Comparison of ENCODE assay signal across 8 cellular contexts in the genomic region with DNA sequence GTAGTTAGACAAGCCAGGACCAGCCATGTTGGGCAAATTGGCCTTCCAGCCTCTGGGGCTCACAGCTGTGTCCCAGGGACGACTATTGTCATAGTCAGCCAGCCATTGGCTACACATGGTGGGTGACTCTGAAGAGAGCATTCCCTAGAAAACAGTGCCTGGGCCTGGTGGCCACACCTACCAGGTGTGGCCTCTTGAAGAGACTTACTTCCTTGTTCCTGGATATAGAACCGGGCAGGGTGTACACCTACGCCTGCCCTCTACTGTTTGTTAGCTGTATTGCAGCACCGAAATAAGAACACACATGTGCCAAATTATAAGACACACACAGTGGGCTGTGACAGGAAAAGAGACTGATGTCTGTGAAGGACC.
DNase-seq lines count a peak whose midpoint lies in the region; ATAC-seq, FAIRE-seq and TF ChIP-seq lines count a peak whose summit lies in the region.

No MANE protein-coding gene starts in this region.

- TF ChIP-seq POLR2A in HCT116 (IDR thresholded peaks at IDR 0.05; ENCODE audit: borderline replicate concordance, extremely low read depth, insufficient read depth, insufficient read length) (no peak), K562 (conservative IDR thresholded peaks at IDR 0.05) (no peak)

- intact Hi-C loops in HCT116 (cut with micrococcal nuclease) = loop anchor here (1.0 to 10.0 kb wide), 2 partner anchors 245 to 308 kb away; no protein-coding TSS in a partner anchor
- intact Hi-C loops in K562 (cut with micrococcal nuclease) = no loop called here
- intact Hi-C loops in tibial artery (cut with DNase I; ENCODE audit: low total_unique reads) = no loop called here

- RAD21 ChIA-PET in HCT116 (lab: Charles Lee; ENCODE audit: low non-redundant PET in 1 of 2, low total read pairs in 2 of 2, uncharacterized antibody in 2 of 2, unreplicated experiment in 2 of 2) = interaction anchor here in 1 of 2 experiments (0.8 kb wide), 1 partner anchor 307 kb away, joined by 3 read pairs; no protein-coding TSS in a partner anchor

- H2AFZ ChIP-seq in HCT116 (ENCODE audit: low read depth, low read length, poor library complexity, severe bottlenecking) = no peak overlapping the region
- H2AFZ ChIP-seq in K562 (ENCODE audit: low read depth, low read length) = peak overlapping the region; percentile 73

- H3K4me3 ChIP-seq in HCT116 (replicated peaks in 1 of 2; ENCODE audit: low read depth in 1 of 2, low read length in 2 of 2) (no peak overlapping the region), K562 (no peak overlapping the region), tibial artery (no peak overlapping the region)

- in situ Hi-C loops in K562 (cut with MboI) = no loop called here

- POLR2A ChIA-PET in HCT116 (lab: Charles Lee) = no interaction called here
- POLR2A ChIA-PET in K562 (lab: Yijun Ruan, JAX) = interaction anchor here (1.3 kb wide), 1 partner anchor 14 kb away, joined by 3 read pairs; no protein-coding TSS in a partner anchor

- CTCF ChIA-PET in HCT116 (lab: Charles Lee) = interaction anchor here (0.9 to 2.2 kb wide), 2 partner anchors 90 to 307 kb away, joined by 3 to 8 read pairs; no protein-coding TSS in a partner anchor
- CTCF ChIA-PET in K562 (lab: Yijun Ruan, JAX; ENCODE audit: low intra/inter-chr PET ratio) = interaction anchor here (0.9 to 1.1 kb wide), 2 partner anchors 254 to 307 kb away, joined by 3 read pairs; no protein-coding TSS in a partner anchor

- ATAC-seq in HCT116 = peak; percentile 96
- peak; percentile 89 for ATAC-seq in K562
- ATAC-seq in GM19467 (IDR thresholded peaks at IDR 0.05; ENCODE audit: unreplicated experiment) = no peak
- no peak for ATAC-seq in HG03460 (IDR thresholded peaks at IDR 0.05; ENCODE audit: unreplicated experiment)

- peak; percentile 70 to 91 (median 87); a peak in 5 of 6 replicates for TF ChIP-seq CTCF in HCT116 (IDR thresholded peaks at IDR 0.05 in 2 of 3, conservative IDR thresholded peaks at IDR 0.05 in 1 of 3; ENCODE audit: borderline replicate concordance in 1 of 3, insufficient read depth in 1 of 3, low read depth in 2 of 3, low read length in 2 of 3)
- TF ChIP-seq CTCF in K562 (IDR thresholded peaks at IDR 0.05 in 2 of 3, conservative IDR thresholded peaks at IDR 0.05 in 1 of 3; ENCODE audit: insufficient read depth in 2 of 3, low read depth in 1 of 3, low read length in 3 of 3) = peak; percentile 68 to 87 (median 87)
- peak; percentile 70 to 82 for TF ChIP-seq CTCF in tibial artery (IDR thresholded peaks at IDR 0.05)

- H3K79me2 ChIP-seq in HCT116 (ENCODE audit: insufficient read depth, low read length) (no peaks in the 10 kb centered on the region), K562 (ENCODE audit: control insufficient read depth, insufficient read depth, low read length) (no peaks in the 10 kb centered on the region)

- no peak for TF ChIP-seq EP300 in K562 (IDR thresholded peaks at IDR 0.05; ENCODE audit: low read length)

- H3K9me1 ChIP-seq in K562 (ENCODE audit: control insufficient read depth, insufficient read depth, low read length) = no peaks in the 10 kb centered on the region

- no peaks in the 10 kb centered on the region for H3K36me3 ChIP-seq in HCT116 (ENCODE audit: control insufficient read depth in 1 of 2, insufficient read depth in 2 of 2, low read length in 2 of 2)
- no peaks in the 10 kb centered on the region for H3K36me3 ChIP-seq in K562 (ENCODE audit: control insufficient read depth, insufficient read depth, low read length)
- H3K36me3 ChIP-seq in tibial artery = no peaks in the 10 kb centered on the region

- H3K27me3 ChIP-seq in HCT116 (ENCODE audit: insufficient read depth, low read length) (no peaks in the 10 kb centered on the region), K562 (ENCODE audit: control insufficient read depth in 2 of 2, insufficient read depth in 2 of 2, low read length in 2 of 2) (peaks cover 4 to 18% of the 10 kb centered on the region in 2 experiments; a peak in 4 of 5 replicates), tibial artery (no peaks in the 10 kb centered on the region)

- peak overlapping the region; percentile 56 for H3K4me2 ChIP-seq in HCT116 (ENCODE audit: low read length)
- H3K4me2 ChIP-seq in K562 (ENCODE audit: insufficient read depth, low read length) = no peak overlapping the region

- H3K9me2 ChIP-seq in HCT116 (ENCODE audit: insufficient read depth) = no peaks in the 10 kb centered on the region

- H3K27ac ChIP-seq in HCT116 (ENCODE audit: low read depth, low read length) = peak overlapping the region; percentile 28; the same call in 1 of the 2 replicates
- H3K27ac ChIP-seq in K562 (ENCODE audit: extremely low read depth, low read depth, low read length) = no peak overlapping the region
- H3K27ac ChIP-seq in tibial artery = peak overlapping the region; percentile 14 to 38

- BruUV-seq in HCT116 (replicated peaks; lab: Mats Ljungman, UMichigan) (no TSS peak), K562 (replicated peaks; lab: Mats Ljungman, UMichigan) (no TSS peak)

- H3K9me3 ChIP-seq in HCT116 (ENCODE audit: control insufficient read depth in 1 of 2, insufficient read depth in 1 of 2, low read depth in 1 of 2, low read length in 2 of 2) = no peaks in the 10 kb centered on the region
- no peaks in the 10 kb centered on the region for H3K9me3 ChIP-seq in K562 (replicated peaks; ENCODE audit: control insufficient read depth, insufficient read depth, low read depth, low read length)
- H3K9me3 ChIP-seq in tibial artery = no peaks in the 10 kb centered on the region

- no peak overlapping the region for H3K9ac ChIP-seq in HCT116 (ENCODE audit: low read length)
- H3K9ac ChIP-seq in K562 (ENCODE audit: insufficient read depth in 1 of 2, low read depth in 2 of 2, low read length in 2 of 2) = no peak overlapping the region

- WGBS in K562 (ENCODE audit: insufficient coverage, low coverage, missing lambda C conversion rate) = 1% methylated on average over 4 of the region's 4 CpGs

- H3K4me1 ChIP-seq in HCT116 (ENCODE audit: control insufficient read depth in 1 of 2, insufficient read depth in 2 of 2, low read length in 2 of 2) (peaks cover 22 to 38% of the 10 kb centered on the region in 2 experiments), K562 (replicated peaks in 1 of 2; ENCODE audit: control insufficient read depth in 2 of 2, insufficient read depth in 2 of 2, low read length in 2 of 2) (peaks cover 0 to 8% of the 10 kb centered on the region in 2 experiments; a peak in 2 of 5 replicates), tibial artery (peaks cover 0 to 64% (median 41%) of the 10 kb centered on the region in 4 donors)

- H4K20me1 ChIP-seq in HCT116 (ENCODE audit: insufficient read depth) = no peaks in the 10 kb centered on the region
- no peaks in the 10 kb centered on the region for H4K20me1 ChIP-seq in K562 (replicated peaks; ENCODE audit: control insufficient read depth, insufficient read depth, low read length)

- TF ChIP-seq RAD21 in HCT116 (IDR thresholded peaks at IDR 0.05; ENCODE audit: low read depth) (peak; percentile 81), K562 (CRISPR knock-in tag; conservative IDR thresholded peaks at IDR 0.05 in 1 of 2, IDR thresholded peaks at IDR 0.05 in 1 of 2) (peak; percentile 40 to 69)

- FAIRE-seq in K562 (lab: Jason Lieb, UNC) = peak; percentile 94

- DNase-seq in DMS 273 (lab: John Stamatoyannopoulos, UW; ENCODE audit: unreplicated experiment) (peak; percentile 73), HCT116 (ENCODE audit: low read depth, low spot score) (peak; percentile 85), NOMO-1 (lab: John Stamatoyannopoulos, UW; ENCODE audit: unreplicated experiment in 2 of 2) (peak; percentile 36 to 55), K562 (ENCODE audit: extremely low read depth in 1 of 4, low spot score in 3 of 4) (peak; percentile 70 to 85 (median 82)), kidney glomerular epithelial cell (lab: John Stamatoyannopoulos, UW) (peak; percentile 30), tibial artery (no peak)

TF ChIP-seq in HCT116, 20 proteins besides CTCF, POLR2A, EP300 and RAD21 (continues in another document):
- TF ChIP-seq POLR2AphosphoS5 (IDR thresholded peaks at IDR 0.05; ENCODE audit: low read depth, low read length) = peak; percentile 47
- 0 out of 2 replicates have a peak, but pooled peaks have one; percentile 42 for TF ChIP-seq MAX (IDR thresholded peaks at IDR 0.05)
- no peak for TF ChIP-seq SRF (IDR thresholded peaks at IDR 0.05; ENCODE audit: low read depth)
- no peak for TF ChIP-seq EZH2 (IDR thresholded peaks at IDR 0.05)
- no peak for TF ChIP-seq YY1 (IDR thresholded peaks at IDR 0.05; ENCODE audit: extremely low read depth, insufficient replicate concordance, low read depth, low read length)

TF ChIP-seq in K562, 482 proteins besides CTCF, POLR2A, EP300 and RAD21 (continues in another document):
- TF ChIP-seq NRF1 (conservative IDR thresholded peaks at IDR 0.05 in 1 of 2, IDR thresholded peaks at IDR 0.05 in 1 of 2) = 0 out of 4 replicates have a peak, but pooled peaks of 1 of the 2 experiments have one; percentile 15
- no peak for TF ChIP-seq ZNF76 (CRISPR knock-in tag; IDR thresholded peaks at IDR 0.05; ENCODE audit: borderline replicate concordance)
- no peak for TF ChIP-seq ID3 (CRISPR knock-in tag; IDR thresholded peaks at IDR 0.05)
- no peak for TF ChIP-seq ID3 (tag; IDR thresholded peaks at IDR 0.05)
- TF ChIP-seq GABPB1 (CRISPR knock-in tag; IDR thresholded peaks at IDR 0.05) = peak; percentile 75; the same call in 1 of the 2 replicates
- TF ChIP-seq NFE2L1 (tag; IDR thresholded peaks at IDR 0.05; ENCODE audit: borderline replicate concordance, low read depth) = no peak
- no peak for TF ChIP-seq ZNF282 (CRISPR knock-in tag; IDR thresholded peaks at IDR 0.05)
- TF ChIP-seq SRSF1 (IDR thresholded peaks at IDR 0.05; ENCODE audit: low read depth, low read length) = no peak
- TF ChIP-seq EZH2 (IDR thresholded peaks at IDR 0.05; ENCODE audit: borderline replicate concordance, low read depth, low read length) = no peak
- TF ChIP-seq BRF1 (IDR thresholded peaks at IDR 0.05; ENCODE audit: borderline replicate concordance, extremely low read depth, insufficient read length) = no peak
- TF ChIP-seq CBX3 (IDR thresholded peaks at IDR 0.05; ENCODE audit: borderline replicate concordance in 1 of 2, low read length in 2 of 2) = peak in 1 of 2 experiments; percentile 18; a peak in 1 of 3 replicates

Comparison
In these comparisons a context has a peak if more than half of its experiments do, and no peak if none do; other contexts are left out.
1. DNase-seq: peak in DMS 273 (single experiment), HCT116 (single experiment), NOMO-1 (2 of 2), K562 (4 of 4) and kidney glomerular epithelial cell (single experiment); none in tibial artery (0 of 2).
2. ATAC-seq: peak in HCT116 (single experiment) and K562 (single experiment); none in GM19467 (single experiment) and HG03460 (single experiment).
3. Peak in every context shown above with its lines, with median percentiles within 50 percentile points of each other: CTCF ChIP-seq.